8 cellular contexts compared by ENCODE assay signal in the genomic region with DNA sequence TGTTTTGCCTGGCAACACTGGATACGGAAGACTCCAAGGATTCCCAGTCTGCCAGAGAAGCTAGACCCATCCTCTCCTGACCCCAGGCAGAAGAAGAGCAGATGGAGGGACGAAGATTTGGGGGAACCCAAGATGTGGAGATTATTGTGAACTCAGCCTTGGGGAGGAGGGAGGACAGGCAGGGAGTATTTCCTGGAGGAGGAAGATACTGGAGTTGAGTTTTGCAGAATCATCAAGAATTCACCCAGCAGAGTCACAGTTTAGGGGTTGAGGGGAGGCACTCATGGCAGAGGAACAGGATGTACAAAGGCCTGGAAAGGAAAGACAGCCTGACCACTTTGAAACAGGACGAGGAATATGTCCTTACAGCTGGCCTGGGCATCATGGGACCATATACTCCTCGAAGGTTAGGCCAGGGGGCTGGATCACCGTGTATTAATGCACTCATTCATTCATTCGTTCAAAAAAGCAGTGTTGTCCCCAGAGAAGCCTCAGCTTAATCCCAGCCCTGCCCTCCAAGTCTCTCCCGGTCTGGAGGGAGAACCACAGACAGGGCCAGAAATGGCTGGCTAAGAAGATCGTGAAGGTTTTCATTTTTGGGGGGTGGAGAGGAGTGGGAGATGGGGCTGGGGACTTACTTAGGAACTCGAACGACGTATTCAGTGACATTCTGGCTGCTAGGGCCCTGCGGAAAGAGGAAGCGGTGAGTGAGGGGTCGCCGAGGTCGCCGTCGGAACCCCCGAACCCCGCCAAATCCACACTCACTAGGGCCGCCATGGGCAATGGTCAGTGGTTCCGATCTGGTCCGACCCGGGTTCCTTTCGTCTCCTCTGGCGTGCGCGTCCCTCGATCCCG. TPM values are rescaled to one million over a fixed set of nuclear protein-coding genes. Genes with fewer than 3 reads are reported as not detected.
DNase-seq lines count a peak whose midpoint lies in the region; ATAC-seq, FAIRE-seq and TF ChIP-seq lines count a peak whose summit lies in the region.

No MANE protein-coding gene starts in this region.

- H3K9ac ChIP-seq in astrocyte (ENCODE audit: low read length) = peak overlapping the region; percentile 94

- H3K36me3 ChIP-seq in astrocyte (ENCODE audit: insufficient read depth, low read length) (peaks cover 14% of the 10 kb centered on the region), lung (ENCODE audit: control insufficient read depth in 2 of 2, insufficient read depth in 2 of 2, low read length in 2 of 2) (peaks cover 4 to 17% of the 10 kb centered on the region in 2 donors)

- H3K36me3 Mint-ChIP-seq in astrocyte (ENCODE audit: low read depth, unreplicated experiment) = peaks cover 6% of the 10 kb centered on the region

- TF ChIP-seq CTCF in AG10803 (conservative IDR thresholded peaks at IDR 0.05; ENCODE audit: low read length) (no peak), astrocyte (IDR thresholded peaks at IDR 0.05; ENCODE audit: insufficient read depth, low read depth, low read length) (no peak), lung (IDR thresholded peaks at IDR 0.05; ENCODE audit: control extremely low read depth, extremely low read depth) (no peak)

- WGBS in lung, 2 donors = 7 to 11% methylated on average over 23 to 30 of the region's 30 CpGs

- H3K9me3 Mint-ChIP-seq in astrocyte (ENCODE audit: unreplicated experiment) = no peaks in the 10 kb centered on the region

- H3K4me1 ChIP-seq in astrocyte (ENCODE audit: insufficient read depth, low read length) (peaks cover 12% of the 10 kb centered on the region), lung (ENCODE audit: control insufficient read depth in 2 of 2, insufficient read depth in 2 of 2, low read length in 2 of 2) (peaks cover 5 to 6% of the 10 kb centered on the region in 2 donors)

- H3K27me3 ChIP-seq in astrocyte (ENCODE audit: insufficient read depth, low read length) (no peaks in the 10 kb centered on the region), lung (ENCODE audit: control insufficient read depth, insufficient read depth) (no peaks in the 10 kb centered on the region)

- H3K4me3 Mint-ChIP-seq in astrocyte (ENCODE audit: unreplicated experiment) = peak overlapping the region; percentile 94

- H3K27ac ChIP-seq in astrocyte (ENCODE audit: low read depth, low read length) = peak overlapping the region; percentile 97
- H3K27ac ChIP-seq in lung (ENCODE audit: low read depth in 1 of 2, low read length in 1 of 2) = peak overlapping the region; percentile 91 to 96

- H3K79me2 ChIP-seq in astrocyte (ENCODE audit: insufficient read depth, low read length) = peaks cover 36% of the 10 kb centered on the region

- H3K4me3 ChIP-seq in AG10803 (ENCODE audit: low read length) (peak overlapping the region; percentile 73), astrocyte (ENCODE audit: insufficient read depth, low read depth, low read length) (peak overlapping the region; percentile 94), lung (peak overlapping the region; percentile 90)

- DNase-seq in AG10803 (ENCODE audit: low read depth) (no peak), astrocyte (ENCODE audit: low read depth) (no peak), lung (ENCODE audit: low spot score) (no peak), epidermal melanocyte (ENCODE audit: insufficient read length, low spot score) (no peak), NCI-H345 (lab: John Stamatoyannopoulos, UW) (no peak)
- no peak for DNase-seq in activated CD8-positive, alpha-beta memory T cell treated with anti-CD3 and anti-CD28 coated beads, Interleukin-2, amount 50 U/mL, for 48 hours

- no peak for FAIRE-seq in astrocyte (lab: Jason Lieb, UNC)

- peak overlapping the region; percentile 99 for H3K4me2 ChIP-seq in astrocyte (ENCODE audit: low read length)

- peak overlapping the region; percentile 93 for H3K27ac Mint-ChIP-seq in astrocyte (ENCODE audit: unreplicated experiment)

- peak overlapping the region; percentile 96 for H2AFZ ChIP-seq in astrocyte (ENCODE audit: low read depth, low read length)

- H3K27me3 Mint-ChIP-seq in astrocyte (ENCODE audit: low read depth, unreplicated experiment) = no peaks in the 10 kb centered on the region

- ATAC-seq in HG02970 (IDR thresholded peaks at IDR 0.05; ENCODE audit: low FRiP score, unreplicated experiment) = peak; percentile 11
- no peak for ATAC-seq in lung (ENCODE audit: insufficient read depth, low FRiP score)
- ATAC-seq in GM21381 (IDR thresholded peaks at IDR 0.05; ENCODE audit: unreplicated experiment) = no peak

- peaks cover 8% of the 10 kb centered on the region for H4K20me1 ChIP-seq in astrocyte (ENCODE audit: insufficient read depth, low read length)

- H3K9me3 ChIP-seq in astrocyte (ENCODE audit: insufficient read depth, low read depth, low read length) = no peaks in the 10 kb centered on the region
- H3K9me3 ChIP-seq in lung (ENCODE audit: control insufficient read depth in 2 of 2, insufficient read depth in 1 of 2, low read length in 1 of 2) = no peaks in the 10 kb centered on the region

- peaks cover 7% of the 10 kb centered on the region for H3K4me1 Mint-ChIP-seq in astrocyte (ENCODE audit: low read depth, unreplicated experiment)

RNA-seq across cellular contexts. Expression of gene GTF2F1, which starts 0.5 kb away (rescaled TPM):
- 92.3 and 95.4 TPM in 2 replicates for total RNA-seq in astrocyte
- 10 to 100 TPM; 45.4 to 53.5 TPM for total RNA-seq in lung
- 10 to 100 TPM; 47.1 to 49.4 TPM for polyA plus RNA-seq in lung

RNA-seq across cellular contexts. Expression of gene PSPN, which starts 16.7 kb away (rescaled TPM):
- total RNA-seq in astrocyte = 2.8 and 3.0 TPM in 2 replicates
- 1 to 10 TPM; 1.5 TPM for total RNA-seq in lung
- under 1 TPM; 0.50 to 0.79 TPM for polyA plus RNA-seq in lung

RNA-seq across cellular contexts. Expression of gene ALKBH7, which starts 19.9 kb away (rescaled TPM):
- total RNA-seq in astrocyte (58.4 and 63.2 TPM in 2 replicates), lung (10 to 100 TPM; 26.8 to 84.2 TPM)
- polyA plus RNA-seq in lung = 10 to 100 TPM; 49.6 to 57.1 TPM

RNA-seq across cellular contexts. Expression of gene CLPP, which starts 31.1 kb away (rescaled TPM):
- total RNA-seq in astrocyte (90.5 and 93.8 TPM in 2 replicates), lung (10 to 100 TPM; 21.3 to 80.7 TPM)
- 10 to 100 TPM; 57.8 to 89.7 TPM for polyA plus RNA-seq in lung

RNA-seq across cellular contexts. Expression of gene KHSRP, which starts 32.2 kb away (rescaled TPM):
- total RNA-seq in astrocyte (273 and 297 TPM in 2 replicates), lung (100 to 1,000 TPM; 157 to 204 TPM)
- 100 to 1,000 TPM; 116 to 126 TPM for polyA plus RNA-seq in lung
